Comparison of ENCODE assay signal across 7 cellular contexts in the genomic region with DNA sequence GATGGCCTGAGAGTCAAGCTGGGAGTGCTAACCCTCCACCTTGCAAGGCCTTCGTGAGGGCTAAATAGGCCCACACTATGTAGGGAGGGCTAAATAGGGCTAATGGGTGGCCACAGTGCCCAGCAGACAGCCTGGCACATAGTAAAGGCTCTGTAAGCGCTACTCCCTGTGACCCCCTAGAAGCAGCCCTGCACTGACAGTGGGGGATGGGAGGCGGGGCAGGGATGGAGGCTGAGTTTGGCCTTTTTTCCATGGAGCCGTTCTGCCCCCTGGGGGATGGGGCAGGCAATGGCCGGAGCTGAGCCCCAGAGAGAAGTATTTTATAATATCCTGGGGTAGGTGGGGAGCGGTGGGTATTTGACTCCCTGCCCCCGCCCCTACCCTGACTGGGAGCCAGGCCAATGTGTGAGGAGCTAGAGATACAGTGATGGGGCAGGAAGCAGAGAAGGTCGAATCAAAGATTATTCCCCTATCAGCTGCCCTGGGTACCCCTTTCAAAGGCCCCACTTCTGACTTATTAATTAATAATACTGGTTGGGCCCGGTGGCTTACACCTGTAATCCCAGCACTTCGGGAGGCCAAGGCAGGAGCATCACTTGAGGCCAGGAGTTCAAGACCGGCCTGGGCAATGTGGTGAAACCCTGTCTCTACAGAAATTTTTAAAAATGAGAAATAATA.
DNase-seq lines count a peak whose midpoint lies in the region; ATAC-seq and TF ChIP-seq lines count a peak whose summit lies in the region.

No MANE protein-coding gene starts in this region.

- POLR2A ChIA-PET in GM10248 (lab: Yijun Ruan, JAX), result no interaction called here

- CTCF ChIA-PET in GM10248 (lab: Yijun Ruan, JAX), result interaction anchor here (0.7 to 3.0 kb wide), 9 partner anchors 9 to 257 kb away, joined by 3 to 21 read pairs (median 4); no protein-coding TSS in a partner anchor

- ATAC-seq in GM19328 (IDR thresholded peaks at IDR 0.05; ENCODE audit: unreplicated experiment) (no peak), HG03095 (IDR thresholded peaks at IDR 0.05; ENCODE audit: unreplicated experiment) (no peak)

- TF ChIP-seq CTCF in GM10248 (IDR thresholded peaks at IDR 0.05; ENCODE audit: control extremely low read depth, extremely low read depth, low read depth, missing control alignments) (peak; percentile 63), WI38 (IDR thresholded peaks at IDR 0.05; ENCODE audit: low read depth, low read length) (peak; percentile 96)

- in situ Hi-C loops in KBM-7 (cut with MboI; ENCODE audit: low pct_unique_long_range_greater_than_20kb, low sequenced_read_pairs), result no loop called here

- H3K4me3 ChIP-seq in WI38 (ENCODE audit: low read depth, low read length), result no peak overlapping the region

- DNase-seq in GM10248 (ENCODE audit: extremely low spot score), result peak; percentile 63
- peak; percentile 64 for DNase-seq in KBM-7
- DNase-seq in fibroblast of the conjunctiva (ENCODE audit: low read depth), result peak; percentile 5
- peak in 35 of 56 donors; percentile 4 to 66 (median 19) for DNase-seq in nucleus accumbens (lab: John Stamatoyannopoulos, UW)

Comparison
In these comparisons a context has a peak if more than half of its experiments do, and no peak if none do; other contexts are left out.
1. DNase-seq: peak in every context shown above with its lines; median percentile 64 in KBM-7; 63 in GM10248; 19 in nucleus accumbens; 5 in fibroblast of the conjunctiva.